8 cellular contexts compared by ENCODE assay signal in the genomic region with DNA sequence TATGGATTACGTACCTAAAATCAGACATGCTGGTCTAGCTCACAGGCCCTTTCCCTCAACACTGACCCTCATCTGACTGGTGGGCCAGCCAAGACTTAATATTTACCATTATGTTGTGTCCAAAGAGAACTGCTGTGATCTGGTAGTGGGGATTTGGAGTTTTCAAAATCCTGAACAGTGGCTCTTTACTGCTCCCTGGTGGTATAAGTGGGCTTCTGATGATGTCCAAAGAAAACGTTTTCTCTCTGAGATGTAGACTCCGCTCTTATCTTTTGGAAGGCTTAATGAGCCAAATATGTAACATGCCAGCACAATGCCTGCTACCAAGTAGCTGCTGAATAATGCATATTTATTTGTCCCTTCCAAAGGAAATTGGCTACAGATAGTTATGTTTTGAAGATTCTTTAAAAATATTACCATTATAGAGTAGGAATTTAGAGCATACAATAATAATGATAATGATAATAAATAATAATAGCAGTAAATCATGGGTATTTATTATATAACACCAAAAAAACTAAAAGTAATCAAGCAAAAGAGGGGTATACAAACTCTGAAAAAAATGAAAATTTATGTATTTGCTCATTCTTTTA.
DNase-seq lines count a peak whose midpoint lies in the region; ATAC-seq and TF ChIP-seq lines count a peak whose summit lies in the region.

No MANE protein-coding gene starts in this region.

- peaks cover 8% of the 10 kb centered on the region for H3K27me3 Mint-ChIP-seq in nephron (ENCODE audit: low read depth)

- H3K27ac Mint-ChIP-seq in nephron = peak overlapping the region; percentile 69 to 79 (median 76)

- H3K9me3 Mint-ChIP-seq in nephron = peaks cover 5% of the 10 kb centered on the region

- H3K36me3 Mint-ChIP-seq in nephron (ENCODE audit: low read depth) = no peaks in the 10 kb centered on the region

- ATAC-seq in HG03045 (IDR thresholded peaks at IDR 0.05; ENCODE audit: unreplicated experiment) = no peak

- DNase-seq in stimulated activated CD4-positive, alpha-beta T cell treated with anti-CD3 and anti-CD28 coated beads, Interleukin-15, amount 100 ng/mL, for 24 hours = peak; percentile 7
- DNase-seq in stimulated activated CD4-positive, alpha-beta T cell treated with anti-CD3 and anti-CD28 coated beads, Interleukin-4, amount 100 ng/mL, for 1 hour = no peak
- peak; percentile 23 for DNase-seq in Jurkat, Clone E6-1 (ENCODE audit: low read depth, low spot score)
- DNase-seq in SHP77 (lab: John Stamatoyannopoulos, UW) = peak; percentile 53 to 69
- DNase-seq in erythroblast (lab: John Stamatoyannopoulos, UW) = peak; percentile 22 to 46
- no peak for DNase-seq in NCI-H146 (lab: John Stamatoyannopoulos, UW)

- TF ChIP-seq CTCF in nephron (IDR thresholded peaks at IDR 0.05; ENCODE audit: unreplicated experiment in 3 of 3) = peak; percentile 71 to 83 (median 76)

- H3K4me3 Mint-ChIP-seq in nephron = peak overlapping the region in 1 of 3 experiments; percentile 26

- H3K4me3 ChIP-seq in Jurkat, Clone E6-1 (ENCODE audit: low read length) = no peak overlapping the region

- no peak for TF ChIP-seq POLR2A in erythroblast (IDR thresholded peaks at IDR 0.05; ENCODE audit: low read length)

- peaks cover 48% of the 10 kb centered on the region for H3K4me1 Mint-ChIP-seq in nephron

Comparison
In these comparisons a context has a peak if more than half of its experiments do, and no peak if none do; other contexts are left out.
1. DNase-seq: peak in stimulated activated CD4-positive, alpha-beta T cell treated with anti-CD3 and anti-CD28 coated beads, Interleukin-15, amount 100 ng/mL, for 24 hours (single experiment), Jurkat, Clone E6-1 (single experiment), SHP77 (2 of 2) and erythroblast (2 of 2); none in stimulated activated CD4-positive, alpha-beta T cell treated with anti-CD3 and anti-CD28 coated beads, Interleukin-4, amount 100 ng/mL, for 1 hour (single experiment) and NCI-H146 (single experiment).